ENCODE assay signal across 8 cellular contexts in genomic region chr7:66740980-66741705, GRCh38. TPM values are rescaled to one million over a fixed set of nuclear protein-coding genes. Genes with fewer than 3 reads are reported as not detected.
DNase-seq lines count a peak whose midpoint lies in the region; ATAC-seq and TF ChIP-seq lines count a peak whose summit lies in the region.
"Not testable (repeated sequence)": the region's sequence is repeated elsewhere in the genome, so short reads cannot be mapped to it uniquely, and the experiment has no call there.

No MANE protein-coding gene starts in this region.

- not testable (repeated sequence) for H4K8ac ChIP-seq in H9 (replicated peaks; ENCODE audit: insufficient read length, low read depth, low read length)

- not testable (repeated sequence) for H4K5ac ChIP-seq in H9 (ENCODE audit: insufficient read length, low read depth, low read length)

- peak overlapping the region; percentile 7 for H3K4me2 ChIP-seq in H9 (ENCODE audit: insufficient read depth, insufficient read length, low read length)
- H3K4me2 ChIP-seq in KMS-11: peak overlapping the region; percentile 58

- H2BK5ac ChIP-seq in H9 (ENCODE audit: insufficient read length, low read length): not testable (repeated sequence)

- not testable (repeated sequence) for H3K9me3 Mint-ChIP-seq in H9

- H3K18ac ChIP-seq in H9 (ENCODE audit: insufficient read length, low read depth, low read length): peak overlapping the region; percentile 24

- intact Hi-C loops in heart left ventricle (cut with DNase I): loop anchor here in 4 of 10 donors (1.0 to 10.0 kb wide), 7 partner anchors 54 to 104 kb away; no protein-coding TSS in a partner anchor

- not testable (repeated sequence) for H3K4me1 ChIP-seq in H9 (ENCODE audit: insufficient read depth, low read length); KMS-11 (ENCODE audit: low read depth, poor library complexity, severe bottlenecking)
- H3K4me1 ChIP-seq in heart left ventricle: peaks cover 0 to 38% (median 15%) of the 10 kb centered on the region in 12 donors

- not testable (repeated sequence) for H3K79me2 ChIP-seq in H9 (ENCODE audit: insufficient read depth, low read length)
- peaks cover 33% of the 10 kb centered on the region; the same call in 1 of the 2 replicates for H3K79me2 ChIP-seq in KMS-11 (ENCODE audit: insufficient read depth, low read depth)

- not testable (repeated sequence) for H4K91ac ChIP-seq in H9 (ENCODE audit: insufficient read length, low read depth, low read length)

- H2AFZ ChIP-seq in H9 (ENCODE audit: low read length): not testable (repeated sequence)
- peak overlapping the region; percentile 89 for H2AFZ ChIP-seq in KMS-11 (ENCODE audit: low read depth)

- H3K27ac ChIP-seq in H9 (ENCODE audit: insufficient read length, low read depth, low read length): not testable (repeated sequence)
- peak overlapping the region; percentile 67 for H3K27ac ChIP-seq in KMS-11
- H3K27ac ChIP-seq in adipose tissue (ENCODE audit: low read depth, low read length): peak overlapping the region; percentile 88
- peak overlapping the region; percentile 88 to 100 (median 94) for H3K27ac ChIP-seq in heart left ventricle
- H3K27ac ChIP-seq in temporal lobe (ENCODE audit: low read depth, low read length): peak overlapping the region; percentile 40

- not testable (repeated sequence) for H2BK120ac ChIP-seq in H9 (ENCODE audit: low read depth, low read length, poor library complexity, severe bottlenecking)

- H2AK5ac ChIP-seq in H9 (ENCODE audit: insufficient read length, low read length): not testable (repeated sequence)

- not testable (repeated sequence) for H3K27me3 Mint-ChIP-seq in H9 (ENCODE audit: low read depth)

- H3K4me3 ChIP-seq in KMS-11 (IDR thresholded peaks at IDR 0.05; ENCODE audit: insufficient read depth, low read depth, low read length): not testable (repeated sequence)
- H3K4me3 ChIP-seq in heart left ventricle: peak overlapping the region; percentile 65 to 100 (median 96)

- H3K4ac ChIP-seq in H9 (ENCODE audit: low read depth, low read length): not testable (repeated sequence)

- H3K4me1 Mint-ChIP-seq in H9: peaks cover 9 to 20% of the 10 kb centered on the region in 2 experiments; a peak in 3 of 4 replicates

- not testable (repeated sequence) for H2BK20ac ChIP-seq in H9 (ENCODE audit: low read depth, low read length, poor library complexity, severe bottlenecking)

- DNase-seq in GF-D8 (lab: John Stamatoyannopoulos, UW): peak; percentile 54
- peak; percentile 60 for DNase-seq in H9
- DNase-seq in SW 1271 (lab: John Stamatoyannopoulos, UW): peak; percentile 35 to 39
- DNase-seq in heart left ventricle: peak; percentile 36 to 76 (median 51)
- peak; percentile 16 for DNase-seq in occipital lobe (lab: John Stamatoyannopoulos, UW)

- H3K9ac ChIP-seq in H9 (ENCODE audit: extremely low read depth, insufficient read length, low read length): peak overlapping the region; percentile 45
- H3K9ac ChIP-seq in KMS-11: peak overlapping the region; percentile 60

- not testable (repeated sequence) for H4K20me1 ChIP-seq in H9 (ENCODE audit: control insufficient read depth, insufficient read depth, insufficient read length); KMS-11 (ENCODE audit: insufficient read depth)

- H3K79me1 ChIP-seq in H9 (ENCODE audit: insufficient read depth, low read depth, low read length, poor library complexity, severe bottlenecking): not testable (repeated sequence)

- not testable (repeated sequence) for H3K36me3 ChIP-seq in KMS-11 (ENCODE audit: insufficient read depth); heart left ventricle

- H3K23ac ChIP-seq in H9 (ENCODE audit: insufficient read length, low read depth, low read length): not testable (repeated sequence)

- peak overlapping the region; percentile 93 to 95 for H3K4me3 Mint-ChIP-seq in H9

- H3K23me2 ChIP-seq in H9 (ENCODE audit: insufficient read length, low read depth, low read length, poor library complexity, severe bottlenecking): not testable (repeated sequence)

- peak overlapping the region; percentile 53 for H3K14ac ChIP-seq in H9 (ENCODE audit: insufficient read depth, low read length)

- not testable (repeated sequence) for TF ChIP-seq CTCF in H9 (conservative IDR thresholded peaks at IDR 0.05); KMS-11 (conservative IDR thresholded peaks at IDR 0.05; ENCODE audit: low read depth, low read length)
- TF ChIP-seq CTCF in heart left ventricle (IDR thresholded peaks at IDR 0.05): peak in 1 of 12 donors; percentile 14

- H3K9me3 ChIP-seq in H9 (ENCODE audit: control insufficient read depth, low read depth, low read length); heart left ventricle: not testable (repeated sequence)

- H3K27ac Mint-ChIP-seq in H9: peak overlapping the region in 2 of 3 experiments; percentile 48 to 96; a peak in 3 of 7 replicates

- no CpG with 5 or more reads among the region's 54 CpGs for WGBS in H9 (ENCODE audit: extremely low coverage, insufficient read length, low lambda C conversion rate)
- WGBS in adipose tissue, 3 donors: 1% methylated on average over 50 to 54 of the region's 54 CpGs
- 0 to 1% (median 1%) methylated on average over 25 to 54 of the region's 54 CpGs for WGBS in heart left ventricle, 4 donors

- not testable (repeated sequence) for H3K27me3 ChIP-seq in H9 (ENCODE audit: insufficient read depth, low read length); KMS-11 (ENCODE audit: insufficient read depth, low read depth); heart left ventricle

- H3K36me3 Mint-ChIP-seq in H9 (ENCODE audit: insufficient read depth in 1 of 3, low read depth in 3 of 3): peaks cover 6 to 13% (median 13%) of the 10 kb centered on the region in 3 experiments; a peak in 6 of 7 replicates

- H3K56ac ChIP-seq in H9 (ENCODE audit: insufficient read length, low read depth, low read length): not testable (repeated sequence)

- not testable (repeated sequence) for TF ChIP-seq POLR2A in heart left ventricle (IDR thresholded peaks at IDR 0.05)

- H2BK15ac ChIP-seq in H9 (ENCODE audit: low read depth, low read length): not testable (repeated sequence)

- not testable (repeated sequence) for H2BK12ac ChIP-seq in H9 (ENCODE audit: insufficient read length, low read depth, low read length)

- not testable (repeated sequence) for H3T11ph ChIP-seq in H9 (ENCODE audit: low read length)

- ATAC-seq in heart left ventricle: peak; percentile 24 to 75 (median 41)

RNA-seq across cellular contexts. Expression of gene RABGEF1, which starts 0.6 kb away (rescaled TPM):
- 17.3 and 18.0 TPM in 2 replicates for total RNA-seq in H9 (2021)
- polyA plus RNA-seq in adipose tissue: 10 to 100 TPM in 2 of 3 donors, 1 to 10 TPM in 1; 9.5 to 26.2 (median 14.1) TPM
- total RNA-seq in heart left ventricle: 10 to 100 TPM; 14.8 to 21.2 (median 19.6) TPM
- 10 to 100 TPM in 1 of 2 donors, 1 to 10 TPM in 1; 5.7 to 15.8 TPM for polyA plus RNA-seq in heart left ventricle
- total RNA-seq in occipital lobe: 48.0 TPM
- total RNA-seq in temporal lobe: 32.5 TPM
